8 cellular contexts compared by ENCODE assay signal in genomic region chr3:107752202-107752990, GRCh38.
A peak's percentile ranks its signal among the peaks of the same experiment; 100 is the strongest.
DNase-seq lines count a peak whose midpoint lies in the region; ATAC-seq, FAIRE-seq and TF ChIP-seq lines count a peak whose summit lies in the region.

No MANE protein-coding gene starts in this region.

- peaks cover 0 to 5% (median 0%) of the 10 kb centered on the region in 3 donors for H3K4me1 ChIP-seq in pancreas

- DNase-seq in activated CD8-positive, alpha-beta T cell treated with anti-CD3 and anti-CD28 coated beads for 36 hours, result peak; percentile 15
- DNase-seq in activated CD8-positive, alpha-beta T cell treated with anti-CD3 and anti-CD28 coated beads, Interleukin-2, amount 10 ng/mL, durations not matched to agents 7 days and 5 days, result no peak
- DNase-seq in NCI-H748 treated with DMSO at 0.1 percent for 48 hours (lab: John Stamatoyannopoulos, UW) (peak; percentile 95), endothelial cell (ENCODE audit: low spot score) (peak; percentile 29), pancreas (peak in 1 of 6 donors; percentile 14), amniotic stem cell (lab: John Stamatoyannopoulos, UW) (no peak), putamen (ENCODE audit: low spot score) (no peak)

- no peak overlapping the region for H3K27ac Mint-ChIP-seq in activated CD8-positive, alpha-beta T cell treated with anti-CD3 and anti-CD28 coated beads for 36 hours
- no peak overlapping the region for H3K27ac Mint-ChIP-seq in activated CD8-positive, alpha-beta T cell treated with anti-CD3 and anti-CD28 coated beads, Interleukin-2, amount 10 ng/mL, durations not matched to agents 7 days and 5 days
- no peak overlapping the region for H3K27ac Mint-ChIP-seq in endothelial cell (ENCODE audit: unreplicated experiment)

- peaks cover 14% of the 10 kb centered on the region for H3K36me3 Mint-ChIP-seq in activated CD8-positive, alpha-beta T cell treated with anti-CD3 and anti-CD28 coated beads for 36 hours (ENCODE audit: low read depth)
- H3K36me3 Mint-ChIP-seq in activated CD8-positive, alpha-beta T cell treated with anti-CD3 and anti-CD28 coated beads, Interleukin-2, amount 10 ng/mL, durations not matched to agents 7 days and 5 days (ENCODE audit: low read depth), result no peaks in the 10 kb centered on the region
- no peaks in the 10 kb centered on the region for H3K36me3 Mint-ChIP-seq in endothelial cell (ENCODE audit: low read depth, unreplicated experiment)

- H3K27me3 ChIP-seq in pancreas, result no peaks in the 10 kb centered on the region

- H3K4me3 ChIP-seq in pancreas, result no peak overlapping the region

- peak; percentile 30 for TF ChIP-seq CTCF in activated CD8-positive, alpha-beta T cell treated with anti-CD3 and anti-CD28 coated beads for 36 hours (IDR thresholded peaks at IDR 0.05)
- TF ChIP-seq CTCF in endothelial cell (IDR thresholded peaks at IDR 0.05; ENCODE audit: unreplicated experiment) (peak; percentile 34), pancreas (IDR thresholded peaks at IDR 0.05) (no peak)

- WGBS in pancreas, 2 donors, result 59 to 66% methylated on average over 3 of the region's 3 CpGs

- intact Hi-C loops in activated CD8-positive, alpha-beta T cell treated with anti-CD3 and anti-CD28 coated beads for 36 hours (cut with micrococcal nuclease), result no loop called here
- intact Hi-C loops in pancreas (cut with DNase I), result no loop called here

- H3K36me3 ChIP-seq in pancreas, result no peaks in the 10 kb centered on the region

- ATAC-seq in activated CD8-positive, alpha-beta T cell treated with anti-CD3 and anti-CD28 coated beads for 36 hours, result peak; percentile 37
- ATAC-seq in activated CD8-positive, alpha-beta T cell treated with anti-CD3 and anti-CD28 coated beads, Interleukin-2, amount 10 ng/mL, durations not matched to agents 7 days and 5 days, result no peak
- ATAC-seq in pancreas, result peak; percentile 46 to 79 (median 76)
- ATAC-seq in HG03378 (IDR thresholded peaks at IDR 0.05; ENCODE audit: unreplicated experiment), result no peak

- no peaks in the 10 kb centered on the region for H3K9me3 Mint-ChIP-seq in activated CD8-positive, alpha-beta T cell treated with anti-CD3 and anti-CD28 coated beads for 36 hours
- H3K9me3 Mint-ChIP-seq in activated CD8-positive, alpha-beta T cell treated with anti-CD3 and anti-CD28 coated beads, Interleukin-2, amount 10 ng/mL, durations not matched to agents 7 days and 5 days (ENCODE audit: insufficient read depth), result no peaks in the 10 kb centered on the region
- H3K9me3 Mint-ChIP-seq in endothelial cell (ENCODE audit: unreplicated experiment), result no peaks in the 10 kb centered on the region

- H3K9me3 ChIP-seq in pancreas, result no peaks in the 10 kb centered on the region

- H3K4me1 Mint-ChIP-seq in activated CD8-positive, alpha-beta T cell treated with anti-CD3 and anti-CD28 coated beads for 36 hours (ENCODE audit: low read depth), result no peaks in the 10 kb centered on the region
- no peaks in the 10 kb centered on the region for H3K4me1 Mint-ChIP-seq in activated CD8-positive, alpha-beta T cell treated with anti-CD3 and anti-CD28 coated beads, Interleukin-2, amount 10 ng/mL, durations not matched to agents 7 days and 5 days (ENCODE audit: low read depth)
- peaks cover 10% of the 10 kb centered on the region for H3K4me1 Mint-ChIP-seq in endothelial cell (ENCODE audit: unreplicated experiment)

- FAIRE-seq in pancreas (lab: Jason Lieb, UNC), result no peak

- POLR2A ChIA-PET in activated CD8-positive, alpha-beta T cell treated with anti-CD3 and anti-CD28 coated beads for 36 hours (lab: Charles Lee), result no interaction called here
- POLR2A ChIA-PET in activated CD8-positive, alpha-beta T cell treated with anti-CD3 and anti-CD28 coated beads, Interleukin-2, amount 10 ng/mL, durations not matched to agents 7 days and 5 days (lab: Charles Lee), result no interaction called here

- H3K4me3 Mint-ChIP-seq in activated CD8-positive, alpha-beta T cell treated with anti-CD3 and anti-CD28 coated beads for 36 hours, result no peak overlapping the region
- no peak overlapping the region for H3K4me3 Mint-ChIP-seq in activated CD8-positive, alpha-beta T cell treated with anti-CD3 and anti-CD28 coated beads, Interleukin-2, amount 10 ng/mL, durations not matched to agents 7 days and 5 days
- no peak overlapping the region for H3K4me3 Mint-ChIP-seq in endothelial cell (ENCODE audit: unreplicated experiment)

- CTCF ChIA-PET in activated CD8-positive, alpha-beta T cell treated with anti-CD3 and anti-CD28 coated beads for 36 hours (lab: Charles Lee), result interaction anchor here (0.7 to 2.3 kb wide), 15 partner anchors 9 to 516 kb away, joined by 3 to 16 read pairs (median 4); no protein-coding TSS in a partner anchor
- CTCF ChIA-PET in activated CD8-positive, alpha-beta T cell treated with anti-CD3 and anti-CD28 coated beads, Interleukin-2, amount 10 ng/mL, durations not matched to agents 7 days and 5 days (lab: Charles Lee), result interaction anchor here (0.6 to 7.2 kb wide), 10 partner anchors 9 to 518 kb away, joined by 3 to 47 read pairs (median 4); no protein-coding TSS in a partner anchor

- no peak overlapping the region for H3K27ac ChIP-seq in pancreas

- no peaks in the 10 kb centered on the region for H3K27me3 Mint-ChIP-seq in activated CD8-positive, alpha-beta T cell treated with anti-CD3 and anti-CD28 coated beads for 36 hours
- no peaks in the 10 kb centered on the region for H3K27me3 Mint-ChIP-seq in activated CD8-positive, alpha-beta T cell treated with anti-CD3 and anti-CD28 coated beads, Interleukin-2, amount 10 ng/mL, durations not matched to agents 7 days and 5 days (ENCODE audit: low read depth)
- H3K27me3 Mint-ChIP-seq in endothelial cell (ENCODE audit: unreplicated experiment), result no peaks in the 10 kb centered on the region

Comparison
In these comparisons a context has a peak if more than half of its experiments do, and no peak if none do; other contexts are left out.
1. ATAC-seq: peak in activated CD8-positive, alpha-beta T cell treated with anti-CD3 and anti-CD28 coated beads for 36 hours (single experiment) and pancreas (4 of 4); none in activated CD8-positive, alpha-beta T cell treated with anti-CD3 and anti-CD28 coated beads, Interleukin-2, amount 10 ng/mL, durations not matched to agents 7 days and 5 days (single experiment) and HG03378 (single experiment).
2. DNase-seq: peak in activated CD8-positive, alpha-beta T cell treated with anti-CD3 and anti-CD28 coated beads for 36 hours (single experiment), NCI-H748 treated with DMSO at 0.1 percent for 48 hours (single experiment) and endothelial cell (single experiment); none in activated CD8-positive, alpha-beta T cell treated with anti-CD3 and anti-CD28 coated beads, Interleukin-2, amount 10 ng/mL, durations not matched to agents 7 days and 5 days (single experiment), amniotic stem cell (single experiment) and putamen (single experiment).
3. CTCF ChIP-seq: peak in activated CD8-positive, alpha-beta T cell treated with anti-CD3 and anti-CD28 coated beads for 36 hours (single experiment) and endothelial cell (single experiment); none in pancreas (0 of 4).